ENCODE assay signal across 17 cellular contexts in genomic region chr9:134208981-134209725, GRCh38. TPM values are rescaled to one million over a fixed set of nuclear protein-coding genes. Genes with fewer than 3 reads are reported as not detected.
DNase-seq lines count a peak whose midpoint lies in the region; ATAC-seq and TF ChIP-seq lines count a peak whose summit lies in the region.
"Had no signal": no experiment of that assay in that cellular context is flagged by ENCODE, and none has a peak within 500 bp of the region (broad histone marks: within the 10 kb centered on the region; RNA-seq: fewer than 3 reads in every experiment).

No MANE protein-coding gene starts in this region.

- intact Hi-C loops in spleen (cut with DNase I; ENCODE audit: low total_unique reads) = no loop called here

- no peak for TF ChIP-seq POLR2A in spleen (IDR thresholded peaks at IDR 0.05)

- H3K79me1 ChIP-seq in neuronal stem cell (ENCODE audit: low read depth, low read length) = no peaks in the 10 kb centered on the region

- H3K27me3 ChIP-seq in RWPE2 (ENCODE audit: insufficient read depth, poor library complexity, severe bottlenecking) = no peaks in the 10 kb centered on the region
- no peaks in the 10 kb centered on the region for H3K27me3 ChIP-seq in right atrium auricular region
- no peaks in the 10 kb centered on the region for H3K27me3 ChIP-seq in neuronal stem cell (ENCODE audit: control insufficient read depth in 3 of 3, insufficient read depth in 3 of 3, low read depth in 1 of 3, low read length in 3 of 3)
- no peaks in the 10 kb centered on the region for H3K27me3 ChIP-seq in spleen (replicated peaks in 1 of 7)
- H3K27me3 ChIP-seq: Peyer's patch had no signal

- no peak overlapping the region for H2AFZ ChIP-seq in neuronal stem cell (ENCODE audit: low read length)

- no peak overlapping the region for H2BK120ac ChIP-seq in neuronal stem cell (ENCODE audit: low read depth, low read length)

- H4K8ac ChIP-seq in neuronal stem cell (ENCODE audit: low read depth, low read length) = peak overlapping the region; percentile 9

- H3K27ac ChIP-seq in RWPE2 (ENCODE audit: poor library complexity, severe bottlenecking) (no peak overlapping the region), right atrium auricular region (peak overlapping the region; percentile 63 to 77), neuronal stem cell (replicated peaks; ENCODE audit: low read length) (no peak overlapping the region), spleen (no peak overlapping the region)
- H3K27ac ChIP-seq: Peyer's patch had no signal

- H3K4me1 ChIP-seq in RWPE2 (ENCODE audit: insufficient read depth, poor library complexity, severe bottlenecking) (no peaks in the 10 kb centered on the region), right atrium auricular region (peaks cover 0 to 59% of the 10 kb centered on the region in 2 donors), neuronal stem cell (ENCODE audit: control insufficient read depth in 2 of 2, insufficient read depth in 1 of 2, low read depth in 1 of 2, low read length in 2 of 2) (peaks cover 12 to 18% of the 10 kb centered on the region in 2 donors), spleen (peaks cover 0 to 13% (median 8%) of the 10 kb centered on the region in 6 donors)

- H3K4ac ChIP-seq in neuronal stem cell (ENCODE audit: low read length) = no peak overlapping the region

- no peak overlapping the region for H2BK12ac ChIP-seq in neuronal stem cell (ENCODE audit: low read length)

- peak overlapping the region; percentile 76 for H3K14ac ChIP-seq in neuronal stem cell (ENCODE audit: low read length)

- peak overlapping the region; percentile 87 for H2BK15ac ChIP-seq in neuronal stem cell (ENCODE audit: low read length)

- peak overlapping the region; percentile 80 for H3K18ac ChIP-seq in neuronal stem cell (ENCODE audit: low read length)

- no peak overlapping the region for H3K4me2 ChIP-seq in neuronal stem cell (ENCODE audit: insufficient read depth, low read length, poor library complexity, severe bottlenecking)

- H3K4me3 ChIP-seq in RWPE2 (ENCODE audit: severe bottlenecking) = no peak overlapping the region
- H3K4me3 ChIP-seq in right atrium auricular region = no peak overlapping the region
- H3K4me3 ChIP-seq in neuronal stem cell (ENCODE audit: low read length in 2 of 2) = no peak overlapping the region
- H3K4me3 ChIP-seq in spleen = no peak overlapping the region
- H3K4me3 ChIP-seq: Peyer's patch had no signal

- DNase-seq in RWPE2 (ENCODE audit: low spot score) (peak; percentile 34), right atrium auricular region (ENCODE audit: low spot score) (no peak), neuronal stem cell (ENCODE audit: low spot score) (no peak), spleen (peak; percentile 47), HCEC 1CT (no peak)
- no peak for DNase-seq in stimulated activated naive CD8-positive, alpha-beta T cell treated with anti-CD3 and anti-CD28 coated beads, Interleukin-15, Interleukin-2, amounts not matched to agents 100 U/mL and 50 U/mL, for 24 hours
- DNase-seq: EL, NCI-H1417 treated with DMSO at 0.1 percent for 48 hours, NCI-H2029, NCI-H510A, Peyer's patch had no signal

- TF ChIP-seq CTCF in RWPE2 (IDR thresholded peaks at IDR 0.05; ENCODE audit: poor library complexity, severe bottlenecking) (no peak), right atrium auricular region (IDR thresholded peaks at IDR 0.05) (no peak), spleen (IDR thresholded peaks at IDR 0.05 in 8 of 11, conservative IDR thresholded peaks at IDR 0.05 in 3 of 11) (no peak)

- no CpG with 5 or more reads among the region's 20 CpGs for WGBS in neuronal stem cell (ENCODE audit: extremely low coverage in 2 of 2, insufficient read length in 2 of 2, insufficient replicate concordance in 1 of 2), 2 donors
- WGBS in spleen, 5 donors = 87 to 94% (median 89%) methylated on average over 19 to 20 of the region's 20 CpGs

- no peak overlapping the region for H4K91ac ChIP-seq in neuronal stem cell (ENCODE audit: low read depth, low read length, poor library complexity)

- H3K36me3 ChIP-seq in RWPE2 (ENCODE audit: low read depth) = no peaks in the 10 kb centered on the region
- no peaks in the 10 kb centered on the region for H3K36me3 ChIP-seq in right atrium auricular region
- no peaks in the 10 kb centered on the region for H3K36me3 ChIP-seq in neuronal stem cell (replicated peaks in 1 of 2; ENCODE audit: control insufficient read depth in 2 of 2, insufficient read depth in 2 of 2, low read length in 2 of 2)
- H3K36me3 ChIP-seq in spleen = no peaks in the 10 kb centered on the region
- H3K36me3 ChIP-seq: Peyer's patch had no signal

- peak overlapping the region; percentile 91 for H2BK5ac ChIP-seq in neuronal stem cell (ENCODE audit: low read length)

- peak overlapping the region; percentile 75 for H3K9ac ChIP-seq in neuronal stem cell (ENCODE audit: low read depth, low read length, poor library complexity)

- H3K9me3 ChIP-seq in RWPE2 (ENCODE audit: severe bottlenecking) = no peaks in the 10 kb centered on the region
- H3K9me3 ChIP-seq in right atrium auricular region = no peaks in the 10 kb centered on the region
- peaks cover 0 to 5% of the 10 kb centered on the region in 2 donors for H3K9me3 ChIP-seq in neuronal stem cell (replicated peaks in 1 of 2; ENCODE audit: control insufficient read depth in 2 of 2, insufficient read depth in 1 of 2, low read depth in 1 of 2, low read length in 2 of 2)
- peaks cover 0 to 12% (median 7%) of the 10 kb centered on the region in 8 donors for H3K9me3 ChIP-seq in spleen
- H3K9me3 ChIP-seq: Peyer's patch had no signal

- H3K23ac ChIP-seq in neuronal stem cell (ENCODE audit: low read depth, low read length, poor library complexity) = no peak overlapping the region

- H2AK5ac ChIP-seq in neuronal stem cell (ENCODE audit: low read depth, low read length) = peak overlapping the region; percentile 66

- ATAC-seq in RWPE2 (ENCODE audit: low read depth) (no peak), HG02678 (IDR thresholded peaks at IDR 0.05; ENCODE audit: unreplicated experiment) (no peak)
- no peak for ATAC-seq in stimulated activated naive CD8-positive, alpha-beta T cell treated with anti-CD3 and anti-CD28 coated beads, Interleukin-15, Interleukin-2, amounts not matched to agents 100 U/mL and 50 U/mL, for 24 hours
- ATAC-seq: HCT116 had no signal

RNA-seq across cellular contexts. Expression of gene RNU6ATAC, which starts 44.8 kb away (rescaled TPM):
- not detected for total RNA-seq in right atrium auricular region
- polyA plus RNA-seq in neuronal stem cell (2013, experiment 1 of 2) = not detected
- not detected for polyA plus RNA-seq in neuronal stem cell (2013, experiment 2 of 2)
- 100 to 1,000 TPM in 4 of 7 donors, not detected in 3; 223 to 404 (median 271) TPM for total RNA-seq in spleen
- not detected for polyA plus RNA-seq in spleen
- total RNA-seq: LHCN-M2, Peyer's patch had no signal
- polyA plus RNA-seq: AG04450, BJ, IgD-negative memory B cell had no signal

Comparison
In these comparisons a context has a peak if more than half of its experiments do, and no peak if none do; other contexts are left out.
1. DNase-seq: peak in RWPE2 (single experiment) and spleen (single experiment); none in right atrium auricular region (single experiment), neuronal stem cell (single experiment), HCEC 1CT (single experiment) and stimulated activated naive CD8-positive, alpha-beta T cell treated with anti-CD3 and anti-CD28 coated beads, Interleukin-15, Interleukin-2, amounts not matched to agents 100 U/mL and 50 U/mL, for 24 hours (single experiment).
2. H3K27ac ChIP-seq: peak in right atrium auricular region (2 of 2); none in RWPE2 (single experiment), neuronal stem cell (single experiment) and spleen (0 of 8).